Comparison of ENCODE assay signal across 8 cellular contexts in the genomic region with DNA sequence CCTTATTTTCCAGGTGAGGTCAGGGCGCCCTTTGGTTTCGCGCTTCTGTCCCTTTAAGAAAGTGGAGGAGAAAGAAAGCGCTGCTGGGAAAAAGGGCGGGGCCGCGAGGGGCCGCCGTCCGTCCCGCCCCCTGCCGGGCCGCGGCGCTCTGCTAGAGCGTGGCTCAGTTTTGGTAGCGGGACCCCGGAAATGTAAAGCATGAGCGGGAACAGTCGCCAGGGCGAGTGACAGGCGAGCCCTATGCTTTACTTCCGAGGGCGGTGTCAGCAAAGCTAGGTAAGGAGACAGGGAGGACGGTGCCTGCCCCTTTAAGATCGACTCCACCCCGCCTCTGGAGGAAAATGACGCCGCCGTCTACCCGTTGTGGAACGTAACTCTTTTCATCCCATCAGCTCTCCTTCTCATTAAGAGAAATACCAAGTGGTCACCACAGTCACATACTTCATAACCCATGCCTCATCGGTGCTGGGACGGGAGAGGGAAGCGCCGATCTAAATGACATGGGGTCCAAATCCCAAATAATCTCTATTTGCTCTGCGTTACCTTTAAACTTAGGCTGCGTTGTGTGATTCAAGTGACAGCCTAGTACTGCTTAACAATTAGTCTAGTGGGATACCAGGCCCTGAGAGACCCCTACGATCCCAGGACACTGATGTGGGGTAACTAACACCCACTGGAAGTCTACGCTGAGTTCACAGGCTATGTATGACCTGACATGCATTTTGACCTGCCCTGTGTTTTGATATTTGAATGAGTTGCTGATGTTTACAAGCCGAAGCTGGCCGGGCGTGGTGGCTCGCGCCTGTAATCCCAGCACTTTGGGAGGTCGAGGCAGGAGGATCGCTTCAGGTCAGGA. TPM values are rescaled to one million over a fixed set of nuclear protein-coding genes. Genes with fewer than 3 reads are reported as not detected.
A peak's percentile ranks its signal among the peaks of the same experiment; 100 is the strongest.
DNase-seq lines count a peak whose midpoint lies in the region; ATAC-seq and TF ChIP-seq lines count a peak whose summit lies in the region.

A gene with protein sequence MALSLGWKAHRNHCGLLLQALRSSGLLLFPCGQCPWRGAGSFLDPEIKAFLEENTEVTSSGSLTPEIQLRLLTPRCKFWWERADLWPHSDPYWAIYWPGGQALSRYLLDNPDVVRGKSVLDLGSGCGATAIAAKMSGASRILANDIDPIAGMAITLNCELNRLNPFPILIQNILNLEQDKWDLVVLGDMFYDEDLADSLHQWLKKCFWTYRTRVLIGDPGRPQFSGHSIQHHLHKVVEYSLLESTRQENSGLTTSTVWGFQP (plus strand): TSS at position 602 of the 856 bp plus-strand sequence. CDS start 2,266 bp downstream, outside the sequence.

- H3K27ac Mint-ChIP-seq in activated naive CD8-positive, alpha-beta T cell treated with anti-CD3 and anti-CD28 coated beads, Interleukin-2, amount 10 ng/mL, durations not matched to agents 7 days and 5 days = peak within 1 kb of the TSS; percentile 100
- peak within 1 kb of the TSS; percentile 98 for H3K27ac Mint-ChIP-seq in osteocyte (ENCODE audit: unreplicated experiment)

- peaks cover 5% of the 10 kb centered on the region in 2 donors for H3K4me1 ChIP-seq in thyroid gland

- DNase-seq in GM10266 (ENCODE audit: extremely low spot score) = peak; percentile 86
- DNase-seq in NCI-H1092 (lab: John Stamatoyannopoulos, UW) = peak; percentile 77
- peak; percentile 93 for DNase-seq in activated naive CD8-positive, alpha-beta T cell treated with anti-CD3 and anti-CD28 coated beads, Interleukin-2, amount 10 ng/mL, durations not matched to agents 7 days and 5 days
- DNase-seq in head of caudate nucleus = peak; percentile 77 to 97 (median 90)
- peak; percentile 91 for DNase-seq in osteocyte (ENCODE audit: extremely low spot score, unreplicated experiment)
- peak; percentile 90 for DNase-seq in thyroid gland

- H3K4me1 Mint-ChIP-seq in activated naive CD8-positive, alpha-beta T cell treated with anti-CD3 and anti-CD28 coated beads, Interleukin-2, amount 10 ng/mL, durations not matched to agents 7 days and 5 days = peaks cover 9% of the 10 kb centered on the region
- H3K4me1 Mint-ChIP-seq in osteocyte (ENCODE audit: unreplicated experiment) = peaks cover 9% of the 10 kb centered on the region

- H3K27ac ChIP-seq in thyroid gland = peak within 1 kb of the TSS; percentile 91 to 97 (median 95)

- H3K4me3 Mint-ChIP-seq in activated naive CD8-positive, alpha-beta T cell treated with anti-CD3 and anti-CD28 coated beads, Interleukin-2, amount 10 ng/mL, durations not matched to agents 7 days and 5 days = peak within 1 kb of the TSS; percentile 97
- H3K4me3 Mint-ChIP-seq in osteocyte (ENCODE audit: unreplicated experiment) = peak within 1 kb of the TSS; percentile 96

- TF ChIP-seq CTCF in GM10266 (IDR thresholded peaks at IDR 0.05; ENCODE audit: control insufficient read depth, insufficient read depth, low read depth, missing control alignments) (peak; percentile 37), osteocyte (IDR thresholded peaks at IDR 0.05) (peak; percentile 53), thyroid gland (IDR thresholded peaks at IDR 0.05) (peak in 4 of 6 experiments; percentile 20 to 56 (median 30))

- no peaks in the 10 kb centered on the region for H3K9me3 ChIP-seq in thyroid gland

- H3K9me3 Mint-ChIP-seq in activated naive CD8-positive, alpha-beta T cell treated with anti-CD3 and anti-CD28 coated beads, Interleukin-2, amount 10 ng/mL, durations not matched to agents 7 days and 5 days = no peaks in the 10 kb centered on the region
- no peaks in the 10 kb centered on the region for H3K9me3 Mint-ChIP-seq in osteocyte (ENCODE audit: unreplicated experiment)

- H3K4me3 ChIP-seq in thyroid gland (replicated peaks in 1 of 3) = peak within 1 kb of the TSS; percentile 46 to 73 (median 50)

- no peaks in the 10 kb centered on the region for H3K27me3 Mint-ChIP-seq in activated naive CD8-positive, alpha-beta T cell treated with anti-CD3 and anti-CD28 coated beads, Interleukin-2, amount 10 ng/mL, durations not matched to agents 7 days and 5 days
- H3K27me3 Mint-ChIP-seq in osteocyte (ENCODE audit: unreplicated experiment) = peaks cover 2% of the 10 kb centered on the region

- ATAC-seq in HG02588 (IDR thresholded peaks at IDR 0.05; ENCODE audit: unreplicated experiment) (peak; percentile 99), SK-N-SH treated with all-trans-retinoic acid at 6 μM for 48 hours (peak; percentile 94)
- ATAC-seq in activated naive CD8-positive, alpha-beta T cell treated with anti-CD3 and anti-CD28 coated beads, Interleukin-2, amount 10 ng/mL, durations not matched to agents 7 days and 5 days (ENCODE audit: low read depth) = peak; percentile 100

- WGBS in thyroid gland, 2 donors = 4 to 5% methylated on average over 45 to 46 of the region's 47 CpGs

- intact Hi-C loops in head of caudate nucleus (cut with DNase I) (loop anchor here (2.0 to 10.0 kb wide), 3 partner anchors 69 to 1015 kb away; partner anchors contain the start of genes AMN1 and DNM1L), thyroid gland (cut with DNase I) (loop anchor here (10.0 kb wide), 2 partner anchors 405 to 645 kb away; no protein-coding TSS in a partner anchor)

- no peaks in the 10 kb centered on the region for H3K27me3 ChIP-seq in thyroid gland

- no peaks in the 10 kb centered on the region for H3K36me3 ChIP-seq in thyroid gland

- POLR2A ChIA-PET in activated naive CD8-positive, alpha-beta T cell treated with anti-CD3 and anti-CD28 coated beads, Interleukin-2, amount 10 ng/mL, durations not matched to agents 7 days and 5 days (lab: Charles Lee) = interaction anchor here (0.7 to 1.5 kb wide), 8 partner anchors 65 to 475 kb away, joined by 3 to 15 read pairs (median 4); partner anchors contain the start of genes AMN1 and RESF1

- TF ChIP-seq POLR2A in thyroid gland (IDR thresholded peaks at IDR 0.05) = peak in 1 of 2 donors; percentile 52

- H3K36me3 Mint-ChIP-seq in activated naive CD8-positive, alpha-beta T cell treated with anti-CD3 and anti-CD28 coated beads, Interleukin-2, amount 10 ng/mL, durations not matched to agents 7 days and 5 days = peaks cover 5% of the 10 kb centered on the region
- H3K36me3 Mint-ChIP-seq in osteocyte (ENCODE audit: unreplicated experiment) = peaks cover 18% of the 10 kb centered on the region

TF ChIP-seq in SK-N-SH treated with all-trans-retinoic acid at 6 μM for 48 hours, 23 proteins besides CTCF, POLR2A, EP300 and RAD21:
- TF ChIP-seq ISL1 (CRISPR knock-in tag; IDR thresholded peaks at IDR 0.05) (no peak), ZFP3 (CRISPR knock-in tag; IDR thresholded peaks at IDR 0.05) (peak; percentile 77), RARB (CRISPR knock-in tag; IDR thresholded peaks at IDR 0.05) (no peak), ZNF70 (CRISPR knock-in tag; IDR thresholded peaks at IDR 0.05) (no peak), CSDC2 (CRISPR knock-in tag; IDR thresholded peaks at IDR 0.05) (no peak)
- TF ChIP-seq, protein P1, sequence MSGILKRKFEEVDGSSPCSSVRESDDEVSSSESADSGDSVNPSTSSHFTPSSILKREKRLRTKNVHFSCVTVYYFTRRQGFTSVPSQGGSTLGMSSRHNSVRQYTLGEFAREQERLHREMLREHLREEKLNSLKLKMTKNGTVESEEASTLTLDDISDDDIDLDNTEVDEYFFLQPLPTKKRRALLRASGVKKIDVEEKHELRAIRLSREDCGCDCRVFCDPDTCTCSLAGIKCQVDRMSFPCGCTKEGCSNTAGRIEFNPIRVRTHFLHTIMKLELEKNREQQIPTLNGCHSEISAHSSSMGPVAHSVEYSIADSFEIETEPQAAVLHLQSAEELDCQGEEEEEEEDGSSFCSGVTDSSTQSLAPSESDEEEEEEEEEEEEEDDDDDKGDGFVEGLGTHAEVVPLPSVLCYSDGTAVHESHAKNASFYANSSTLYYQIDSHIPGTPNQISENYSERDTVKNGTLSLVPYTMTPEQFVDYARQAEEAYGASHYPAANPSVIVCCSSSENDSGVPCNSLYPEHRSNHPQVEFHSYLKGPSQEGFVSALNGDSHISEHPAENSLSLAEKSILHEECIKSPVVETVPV (CRISPR knock-in tag; IDR thresholded peaks at IDR 0.05) = no peak

RNA-seq across cellular contexts. Expression of the gene that starts here (rescaled TPM):
- total RNA-seq in activated naive CD8-positive, alpha-beta T cell treated with anti-CD3 and anti-CD28 coated beads, Interleukin-2, amount 10 ng/mL, durations not matched to agents 7 days and 5 days = 1 to 10 TPM; 1.1 to 1.6 TPM
- total RNA-seq in osteocyte (3.7 and 4.7 TPM in 2 replicates), thyroid gland (1 to 10 TPM; 5.8 to 9.8 (median 6.4) TPM)

Comparison
In these comparisons a context has a peak if more than half of its experiments do, and no peak if none do; other contexts are left out.
1. Peak in every context shown above with its lines: DNase-seq, ATAC-seq, H3K4me3 ChIP-seq and H3K27ac ChIP-seq.